In genomic region chr10:60122190-60122589, GRCh38 we compare ENCODE assay signal across 21 cellular contexts.
DNase-seq lines count a peak whose midpoint lies in the region; ATAC-seq and TF ChIP-seq lines count a peak whose summit lies in the region.
"Had no signal": no experiment of that assay in that cellular context is flagged by ENCODE, and none has a peak within 500 bp of the region (broad histone marks: within the 10 kb centered on the region; RNA-seq: fewer than 3 reads in every experiment).

No MANE protein-coding gene starts in this region.

- H3K4me1 ChIP-seq in RWPE2 (ENCODE audit: insufficient read depth, poor library complexity, severe bottlenecking) (peaks cover 17% of the 10 kb centered on the region), foreskin keratinocyte (peaks cover 12% of the 10 kb centered on the region), psoas muscle (peaks cover 35% of the 10 kb centered on the region)

- H3K36me3 ChIP-seq in RWPE2 (ENCODE audit: low read depth) (no peaks in the 10 kb centered on the region), psoas muscle (ENCODE audit: insufficient read depth in 1 of 2, low read depth in 1 of 2) (no peaks in the 10 kb centered on the region)

- H3K27me3 ChIP-seq in RWPE2 (ENCODE audit: insufficient read depth, poor library complexity, severe bottlenecking) (no peaks in the 10 kb centered on the region), foreskin keratinocyte (no peaks in the 10 kb centered on the region), psoas muscle (ENCODE audit: insufficient read depth in 3 of 3, low read length in 2 of 3) (no peaks in the 10 kb centered on the region)

- no peaks in the 10 kb centered on the region for H3K36me3 Mint-ChIP-seq in activated T-cell treated with anti-CD3 and anti-CD28 coated beads, Interleukin-2, amount 50 U/mL, for 72 hours (ENCODE audit: insufficient read depth in 2 of 2)
- no peaks in the 10 kb centered on the region for H3K36me3 Mint-ChIP-seq in activated CD8-positive, alpha-beta T cell treated with anti-CD3 and anti-CD28 coated beads, Interleukin-2, amount 10 ng/mL, durations not matched to agents 7 days and 5 days (ENCODE audit: low read depth)

- WGBS in psoas muscle, 3 donors = 83 to 84% (median 84%) methylated on average over 2 of the region's 2 CpGs

- TF ChIP-seq CTCF in RWPE2 (IDR thresholded peaks at IDR 0.05; ENCODE audit: poor library complexity, severe bottlenecking) (no peak), foreskin keratinocyte (conservative IDR thresholded peaks at IDR 0.05) (no peak), psoas muscle (IDR thresholded peaks at IDR 0.05) (no peak)

- no peaks in the 10 kb centered on the region for H3K4me1 Mint-ChIP-seq in activated T-cell treated with anti-CD3 and anti-CD28 coated beads, Interleukin-2, amount 50 U/mL, for 72 hours (ENCODE audit: low read depth)
- no peaks in the 10 kb centered on the region for H3K4me1 Mint-ChIP-seq in activated CD8-positive, alpha-beta T cell treated with anti-CD3 and anti-CD28 coated beads, Interleukin-2, amount 10 ng/mL, durations not matched to agents 7 days and 5 days (ENCODE audit: low read depth)
- H3K4me1 Mint-ChIP-seq: CD8-positive, alpha-beta memory T cell had no signal

- no peak for ATAC-seq in activated T-cell treated with anti-CD3 and anti-CD28 coated beads, Interleukin-2, amount 50 U/mL, for 72 hours (replicated peaks in 1 of 2)
- ATAC-seq in RWPE2 (ENCODE audit: low read depth) = no peak
- no peak for ATAC-seq in foreskin keratinocyte
- no peak for ATAC-seq in psoas muscle
- no peak for ATAC-seq in activated CD8-positive, alpha-beta T cell treated with anti-CD3 and anti-CD28 coated beads, Interleukin-2, amount 10 ng/mL, durations not matched to agents 7 days and 5 days
- ATAC-seq in HG02981 (IDR thresholded peaks at IDR 0.05; ENCODE audit: unreplicated experiment) = no peak

- no peak overlapping the region for H3K4me3 Mint-ChIP-seq in activated T-cell treated with anti-CD3 and anti-CD28 coated beads, Interleukin-2, amount 50 U/mL, for 72 hours
- H3K4me3 Mint-ChIP-seq in activated CD8-positive, alpha-beta T cell treated with anti-CD3 and anti-CD28 coated beads, Interleukin-2, amount 10 ng/mL, durations not matched to agents 7 days and 5 days = no peak overlapping the region
- H3K4me3 Mint-ChIP-seq: CD8-positive, alpha-beta memory T cell had no signal

- CTCF ChIA-PET in activated CD8-positive, alpha-beta T cell treated with anti-CD3 and anti-CD28 coated beads, Interleukin-2, amount 10 ng/mL, durations not matched to agents 7 days and 5 days (lab: Charles Lee) = no interaction called here

- no peaks in the 10 kb centered on the region for H3K9me3 ChIP-seq in RWPE2 (ENCODE audit: severe bottlenecking)
- no peaks in the 10 kb centered on the region for H3K9me3 ChIP-seq in psoas muscle

- DNase-seq in activated T-cell treated with anti-CD3 and anti-CD28 coated beads, Interleukin-2, amount 50 U/mL, for 72 hours = no peak
- DNase-seq in activated T-cell treated with anti-CD3 and anti-CD28 coated beads, Interleukin-2, amount 50 U/mL, for 1 hour = no peak
- no peak for DNase-seq in RWPE2 (ENCODE audit: low spot score)
- DNase-seq in foreskin keratinocyte = no peak
- no peak for DNase-seq in psoas muscle
- DNase-seq in activated CD8-positive, alpha-beta T cell treated with anti-CD3 and anti-CD28 coated beads, Interleukin-2, amount 10 ng/mL, durations not matched to agents 7 days and 5 days = no peak
- DNase-seq in NCI-H187 (lab: John Stamatoyannopoulos, UW) = no peak
- DNase-seq: 8988T; CD8-positive, alpha-beta memory T cell; GDM1; GOT3; HCEC 1CT; NCI-H1694; NCI-H2081 treated with DMSO at 0.1 percent for 48 hours; NCI-H2171 treated with DMSO at 0.1 percent for 48 hours; NCI-H446; NCI-H526; OCI-M1; SIG-M5 had no signal

- H3K27me3 Mint-ChIP-seq in activated T-cell treated with anti-CD3 and anti-CD28 coated beads, Interleukin-2, amount 50 U/mL, for 72 hours (ENCODE audit: low read depth) = no peaks in the 10 kb centered on the region
- H3K27me3 Mint-ChIP-seq in activated CD8-positive, alpha-beta T cell treated with anti-CD3 and anti-CD28 coated beads, Interleukin-2, amount 10 ng/mL, durations not matched to agents 7 days and 5 days (ENCODE audit: low read depth) = no peaks in the 10 kb centered on the region
- H3K27me3 Mint-ChIP-seq: CD8-positive, alpha-beta memory T cell had no signal

- peak overlapping the region; percentile 51 for H3K27ac Mint-ChIP-seq in activated T-cell treated with anti-CD3 and anti-CD28 coated beads, Interleukin-2, amount 50 U/mL, for 72 hours
- no peak overlapping the region for H3K27ac Mint-ChIP-seq in activated CD8-positive, alpha-beta T cell treated with anti-CD3 and anti-CD28 coated beads, Interleukin-2, amount 10 ng/mL, durations not matched to agents 7 days and 5 days
- H3K27ac Mint-ChIP-seq: CD8-positive, alpha-beta memory T cell had no signal

- H3K4me3 ChIP-seq in RWPE2 (ENCODE audit: severe bottlenecking) = no peak overlapping the region
- H3K4me3 ChIP-seq in psoas muscle = no peak overlapping the region

- intact Hi-C loops in psoas muscle (cut with DNase I) = no loop called here

- H3K27ac ChIP-seq in RWPE2 (ENCODE audit: poor library complexity, severe bottlenecking) (peak overlapping the region; percentile 67), foreskin keratinocyte (peak overlapping the region; percentile 72), psoas muscle (peak overlapping the region; percentile 70)
- H3K27ac ChIP-seq: C4-2B had no signal

- H3K9me3 Mint-ChIP-seq in activated T-cell treated with anti-CD3 and anti-CD28 coated beads, Interleukin-2, amount 50 U/mL, for 72 hours = no peaks in the 10 kb centered on the region
- H3K9me3 Mint-ChIP-seq in activated CD8-positive, alpha-beta T cell treated with anti-CD3 and anti-CD28 coated beads, Interleukin-2, amount 10 ng/mL, durations not matched to agents 7 days and 5 days (ENCODE audit: insufficient read depth) = no peaks in the 10 kb centered on the region

- POLR2A ChIA-PET in activated CD8-positive, alpha-beta T cell treated with anti-CD3 and anti-CD28 coated beads, Interleukin-2, amount 10 ng/mL, durations not matched to agents 7 days and 5 days (lab: Charles Lee) = no interaction called here
